Comparison of ENCODE assay signal across 7 cellular contexts in the genomic region with DNA sequence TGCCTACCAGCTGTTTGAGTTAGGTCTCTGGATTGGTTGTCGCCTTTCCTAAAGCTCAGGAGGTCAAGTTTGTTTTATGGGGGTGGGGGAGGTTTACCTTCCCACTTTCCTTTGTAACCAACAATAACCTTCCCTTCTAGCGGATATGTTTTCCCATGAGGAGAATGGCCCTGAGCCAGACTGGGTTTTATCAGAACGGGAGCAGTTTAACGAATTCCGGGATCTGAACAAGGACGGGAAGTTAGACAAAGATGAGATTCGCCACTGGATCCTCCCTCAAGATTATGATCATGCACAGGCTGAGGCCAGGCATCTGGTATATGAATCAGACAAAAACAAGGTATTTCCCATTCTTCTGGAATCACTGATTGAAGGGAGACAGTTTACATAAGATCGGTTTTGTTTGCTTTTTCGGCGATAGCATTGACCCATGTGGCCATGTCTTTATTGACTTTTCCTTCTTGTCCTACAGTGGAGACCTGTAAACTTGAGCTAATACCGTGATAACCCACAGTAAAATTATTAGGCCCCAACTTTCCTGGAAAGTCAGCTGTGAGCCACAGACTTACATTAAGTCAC. TPM values are rescaled to one million over a fixed set of nuclear protein-coding genes. Genes with fewer than 3 reads are reported as not detected.
DNase-seq lines count a peak whose midpoint lies in the region; ATAC-seq, FAIRE-seq and TF ChIP-seq lines count a peak whose summit lies in the region.
"Not testable (repeated sequence)": the region's sequence is repeated elsewhere in the genome, so short reads cannot be mapped to it uniquely, and the experiment has no call there.

No MANE protein-coding gene starts in this region.

- not testable (repeated sequence) for H3K4me3 ChIP-seq in body of pancreas; hepatocyte; skeletal muscle tissue (ENCODE audit: low read length in 3 of 3)

- DNase-seq in GM12892 (ENCODE audit: insufficient read length); Right ventricle myocardium inferior (ENCODE audit: missing footprints): not testable (repeated sequence)
- DNase-seq in NCI-H748 treated with DMSO at 0.1 percent for 48 hours (lab: John Stamatoyannopoulos, UW) (peak; percentile 13), body of pancreas (peak in 1 of 4 donors; percentile 13), hepatocyte (ENCODE audit: low spot score) (peak; percentile 46), lung microvascular endothelial cell (ENCODE audit: low read depth in 2 of 2) (peak; percentile 66 to 81)

- ATAC-seq in body of pancreas (peak; percentile 68), Right ventricle myocardium inferior (peak; percentile 20)

- not testable (repeated sequence) for H3K9me2 ChIP-seq in hepatocyte (replicated peaks; ENCODE audit: insufficient read depth)

- not testable (repeated sequence) for H3K9ac ChIP-seq in skeletal muscle tissue (ENCODE audit: low read depth in 1 of 3, low read length in 3 of 3)

- not testable (repeated sequence) for H3K27ac ChIP-seq in body of pancreas
- peak overlapping the region; percentile 9 for H3K27ac ChIP-seq in hepatocyte
- H3K27ac ChIP-seq in skeletal muscle tissue (ENCODE audit: low read depth, low read length) = peak overlapping the region; percentile 61

- 35 to 46% methylated on average over 11 of the region's 11 CpGs for WGBS in body of pancreas, 2 donors
- WGBS in hepatocyte (ENCODE audit: low lambda C conversion rate, missing lambda C conversion rate) = 55% methylated on average over 11 of the region's 11 CpGs

- peak; percentile 67 for FAIRE-seq in GM12892 (lab: Jason Lieb, UNC)

- not testable (repeated sequence) for H3K4me1 ChIP-seq in body of pancreas; hepatocyte (ENCODE audit: insufficient read depth); skeletal muscle tissue (ENCODE audit: control insufficient read depth in 3 of 3, insufficient read depth in 3 of 3, low read length in 3 of 3)

- not testable (repeated sequence) for H3K36me3 ChIP-seq in body of pancreas (replicated peaks in 1 of 2; ENCODE audit: insufficient read depth in 1 of 2, low read depth in 2 of 2); hepatocyte (replicated peaks; ENCODE audit: insufficient read depth, low read depth)
- peaks cover 10 to 42% (median 33%) of the 10 kb centered on the region in 3 donors for H3K36me3 ChIP-seq in skeletal muscle tissue (ENCODE audit: control insufficient read depth in 3 of 3, insufficient read depth in 3 of 3, low read length in 3 of 3)

- not testable (repeated sequence) for H3K9me3 ChIP-seq in body of pancreas; hepatocyte (ENCODE audit: low read depth); skeletal muscle tissue (ENCODE audit: control insufficient read depth in 3 of 3, low read length in 3 of 3)

- peaks cover 12% of the 10 kb centered on the region for H3K79me2 ChIP-seq in hepatocyte

- intact Hi-C loops in body of pancreas (cut with DNase I); Right ventricle myocardium inferior (cut with DNase I): not testable (repeated sequence)

- TF ChIP-seq CTCF in body of pancreas (IDR thresholded peaks at IDR 0.05); hepatocyte (IDR thresholded peaks at IDR 0.05; ENCODE audit: poor library complexity): not testable (repeated sequence)

- not testable (repeated sequence) for H2AFZ ChIP-seq in hepatocyte

- H4K20me1 ChIP-seq in hepatocyte (ENCODE audit: insufficient read depth, poor library complexity, severe bottlenecking) = not testable (repeated sequence)

- not testable (repeated sequence) for TF ChIP-seq POLR2A in GM12892 (IDR thresholded peaks at IDR 0.05; ENCODE audit: low read depth, low read length); body of pancreas (IDR thresholded peaks at IDR 0.05)

- not testable (repeated sequence) for H3K4me2 ChIP-seq in hepatocyte

- H3K27me3 ChIP-seq in body of pancreas; hepatocyte; skeletal muscle tissue (ENCODE audit: control insufficient read depth in 3 of 3, insufficient read depth in 3 of 3, low read length in 3 of 3): not testable (repeated sequence)

RNA-seq across cellular contexts. Expression of gene RCN1, which starts 12.4 kb away (rescaled TPM):
- polyA plus RNA-seq in GM12892 (2012; ENCODE audit: missing spikeins) = 54.0 TPM
- total RNA-seq in body of pancreas (10 to 100 TPM; 23.6 to 30.7 TPM), Right ventricle myocardium inferior (32.0 TPM), hepatocyte (258 and 262 TPM in 2 replicates), lung microvascular endothelial cell (145 and 200 TPM in 2 replicates), skeletal muscle tissue (107 TPM)
- 412 and 473 TPM in 2 replicates for polyA plus RNA-seq in hepatocyte
